Comparison of ENCODE assay signal across 8 cellular contexts in the genomic region with DNA sequence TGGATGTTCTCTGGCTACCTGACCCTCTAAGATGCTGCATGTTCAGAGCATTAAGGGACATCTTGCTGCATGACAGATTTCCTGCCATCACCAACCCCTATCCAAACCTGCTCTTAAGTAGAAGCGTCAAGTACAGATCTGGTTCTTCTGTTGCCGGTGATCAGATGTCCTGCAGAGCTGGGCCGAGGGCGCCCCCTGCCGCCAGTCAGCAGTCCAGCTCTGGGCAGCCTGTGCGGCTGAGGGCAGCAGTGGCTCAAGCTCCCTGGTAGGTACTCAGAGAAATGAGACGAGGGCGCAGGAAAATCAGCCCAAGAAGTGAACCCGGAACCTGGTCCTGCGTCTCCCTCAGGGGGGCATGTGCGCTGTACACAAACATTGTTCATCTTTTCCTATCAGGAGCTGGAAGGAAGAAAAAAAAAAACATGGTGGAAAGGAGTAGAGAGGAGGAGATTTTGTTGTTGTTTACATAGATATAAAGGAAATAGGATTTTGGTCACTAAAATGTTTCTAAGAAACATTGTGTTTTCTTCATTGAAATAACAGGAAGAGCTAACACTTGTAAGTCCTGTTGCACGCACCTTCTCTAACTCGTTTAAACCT.
DNase-seq lines count a peak whose midpoint lies in the region; ATAC-seq and TF ChIP-seq lines count a peak whose summit lies in the region.

No MANE protein-coding gene starts in this region.

- ATAC-seq in GM21786 (IDR thresholded peaks at IDR 0.05; ENCODE audit: unreplicated experiment): peak; percentile 87
- ATAC-seq in naive thymus-derived CD4-positive, alpha-beta T cell: peak; percentile 57
- ATAC-seq in naive thymus-derived CD8-positive, alpha-beta T cell: no peak

- H3K27ac ChIP-seq in SJCRH30: no peak overlapping the region
- no peak overlapping the region for H3K27ac ChIP-seq in naive thymus-derived CD4-positive, alpha-beta T cell (ENCODE audit: low read depth, low read length)

- H3K4me1 ChIP-seq in SJCRH30: peaks cover 24% of the 10 kb centered on the region
- H3K4me1 ChIP-seq in naive thymus-derived CD4-positive, alpha-beta T cell (ENCODE audit: control insufficient read depth in 2 of 2, insufficient read depth in 2 of 2, low read length in 2 of 2): no peaks in the 10 kb centered on the region

- H3K36me3 ChIP-seq in SJCRH30: no peaks in the 10 kb centered on the region
- no peaks in the 10 kb centered on the region for H3K36me3 ChIP-seq in naive thymus-derived CD4-positive, alpha-beta T cell (ENCODE audit: control insufficient read depth in 2 of 3, insufficient read depth in 3 of 3, low read length in 3 of 3)

- CTCF ChIA-PET in activated CD4-positive, alpha-beta T cell treated with anti-CD3 and anti-CD28 coated beads, Interleukin-2, amount 10 ng/mL, durations not matched to agents 7 days and 5 days (lab: Charles Lee): interaction anchor here (0.5 to 1.3 kb wide), 4 partner anchors 9 to 1767 kb away, joined by 3 to 4 read pairs (median 4); no protein-coding TSS in a partner anchor
- CTCF ChIA-PET in naive thymus-derived CD4-positive, alpha-beta T cell (lab: Charles Lee): no interaction called here

- H3K27me3 Mint-ChIP-seq in activated CD4-positive, alpha-beta T cell treated with anti-CD3 and anti-CD28 coated beads, Interleukin-2, amount 10 ng/mL, durations not matched to agents 7 days and 5 days: peaks cover 17% of the 10 kb centered on the region
- H3K27me3 Mint-ChIP-seq in naive thymus-derived CD4-positive, alpha-beta T cell: peaks cover 8 to 49% (median 34%) of the 10 kb centered on the region in 5 donors
- H3K27me3 Mint-ChIP-seq in naive thymus-derived CD8-positive, alpha-beta T cell: peaks cover 21 to 49% (median 34%) of the 10 kb centered on the region in 5 donors

- H3K4me3 Mint-ChIP-seq in activated CD4-positive, alpha-beta T cell treated with anti-CD3 and anti-CD28 coated beads, Interleukin-2, amount 10 ng/mL, durations not matched to agents 7 days and 5 days: no peak overlapping the region
- H3K4me3 Mint-ChIP-seq in naive thymus-derived CD4-positive, alpha-beta T cell: no peak overlapping the region
- no peak overlapping the region for H3K4me3 Mint-ChIP-seq in naive thymus-derived CD8-positive, alpha-beta T cell

- no peaks in the 10 kb centered on the region for H3K9me3 ChIP-seq in SJCRH30 (replicated peaks)
- H3K9me3 ChIP-seq in naive thymus-derived CD4-positive, alpha-beta T cell (ENCODE audit: control insufficient read depth in 2 of 3, low read length in 3 of 3): no peaks in the 10 kb centered on the region

- DNase-seq in activated CD4-positive, alpha-beta T cell treated with anti-CD3 and anti-CD28 coated beads, Interleukin-2, amount 10 ng/mL, durations not matched to agents 7 days and 5 days: peak; percentile 40
- DNase-seq in activated CD4-positive, alpha-beta T cell treated with anti-CD3 and anti-CD28 coated beads for 1 hour: no peak
- DNase-seq in LNCaP clone FGC (ENCODE audit: low read depth): no peak
- peak; percentile 9 to 27 for DNase-seq in SJCRH30
- DNase-seq in dermis microvascular lymphatic vessel endothelial cell (ENCODE audit: low read depth in 2 of 2): peak; percentile 6 to 44
- DNase-seq in naive thymus-derived CD4-positive, alpha-beta T cell: peak in 1 of 9 donors; percentile 50
- no peak for DNase-seq in naive thymus-derived CD8-positive, alpha-beta T cell

- intact Hi-C loops in naive thymus-derived CD4-positive, alpha-beta T cell (cut with micrococcal nuclease): no loop called here

- H3K4me3 ChIP-seq in LNCaP clone FGC (ENCODE audit: low read depth, low read length) (no peak overlapping the region), SJCRH30 (no peak overlapping the region)
- no peak overlapping the region for H3K4me3 ChIP-seq in naive thymus-derived CD4-positive, alpha-beta T cell (ENCODE audit: low read length)

- no peaks in the 10 kb centered on the region for H3K27me3 ChIP-seq in SJCRH30
- H3K27me3 ChIP-seq in naive thymus-derived CD4-positive, alpha-beta T cell (ENCODE audit: control insufficient read depth in 2 of 2, insufficient read depth in 2 of 2, low read length in 2 of 2): no peaks in the 10 kb centered on the region

- no peaks in the 10 kb centered on the region for H3K36me3 Mint-ChIP-seq in activated CD4-positive, alpha-beta T cell treated with anti-CD3 and anti-CD28 coated beads, Interleukin-2, amount 10 ng/mL, durations not matched to agents 7 days and 5 days (ENCODE audit: low read depth)
- no peaks in the 10 kb centered on the region for H3K36me3 Mint-ChIP-seq in naive thymus-derived CD4-positive, alpha-beta T cell
- H3K36me3 Mint-ChIP-seq in naive thymus-derived CD8-positive, alpha-beta T cell: no peaks in the 10 kb centered on the region

- no peaks in the 10 kb centered on the region for H3K9me3 Mint-ChIP-seq in activated CD4-positive, alpha-beta T cell treated with anti-CD3 and anti-CD28 coated beads, Interleukin-2, amount 10 ng/mL, durations not matched to agents 7 days and 5 days
- H3K9me3 Mint-ChIP-seq in naive thymus-derived CD4-positive, alpha-beta T cell: peaks cover 0 to 2% (median 0%) of the 10 kb centered on the region in 11 donors
- H3K9me3 Mint-ChIP-seq in naive thymus-derived CD8-positive, alpha-beta T cell: peaks cover 0 to 2% (median 0%) of the 10 kb centered on the region in 9 donors

- POLR2A ChIA-PET in activated CD4-positive, alpha-beta T cell treated with anti-CD3 and anti-CD28 coated beads, Interleukin-2, amount 10 ng/mL, durations not matched to agents 7 days and 5 days (lab: Charles Lee): no interaction called here
- POLR2A ChIA-PET in naive thymus-derived CD4-positive, alpha-beta T cell (lab: Charles Lee): no interaction called here
- POLR2A ChIA-PET in naive thymus-derived CD8-positive, alpha-beta T cell (lab: Charles Lee): no interaction called here

- H3K4me1 Mint-ChIP-seq in activated CD4-positive, alpha-beta T cell treated with anti-CD3 and anti-CD28 coated beads, Interleukin-2, amount 10 ng/mL, durations not matched to agents 7 days and 5 days: no peaks in the 10 kb centered on the region
- peaks cover 0 to 2% (median 0%) of the 10 kb centered on the region in 7 donors for H3K4me1 Mint-ChIP-seq in naive thymus-derived CD4-positive, alpha-beta T cell
- H3K4me1 Mint-ChIP-seq in naive thymus-derived CD8-positive, alpha-beta T cell: peaks cover 0 to 3% (median 0%) of the 10 kb centered on the region in 4 donors

- no peak overlapping the region for H3K27ac Mint-ChIP-seq in activated CD4-positive, alpha-beta T cell treated with anti-CD3 and anti-CD28 coated beads, Interleukin-2, amount 10 ng/mL, durations not matched to agents 7 days and 5 days
- no peak overlapping the region for H3K27ac Mint-ChIP-seq in naive thymus-derived CD4-positive, alpha-beta T cell
- H3K27ac Mint-ChIP-seq in naive thymus-derived CD8-positive, alpha-beta T cell: no peak overlapping the region

- TF ChIP-seq CTCF in LNCaP clone FGC (IDR thresholded peaks at IDR 0.05; ENCODE audit: control insufficient read depth, extremely low read depth, insufficient read depth): peak; percentile 99

Comparison
In these comparisons a context has a peak if more than half of its experiments do, and no peak if none do; other contexts are left out.
1. DNase-seq: peak in activated CD4-positive, alpha-beta T cell treated with anti-CD3 and anti-CD28 coated beads, Interleukin-2, amount 10 ng/mL, durations not matched to agents 7 days and 5 days (single experiment), SJCRH30 (2 of 2) and dermis microvascular lymphatic vessel endothelial cell (2 of 2); none in activated CD4-positive, alpha-beta T cell treated with anti-CD3 and anti-CD28 coated beads for 1 hour (single experiment), LNCaP clone FGC (single experiment) and naive thymus-derived CD8-positive, alpha-beta T cell (0 of 10).
2. ATAC-seq: peak in GM21786 (single experiment) and naive thymus-derived CD4-positive, alpha-beta T cell (single experiment); none in naive thymus-derived CD8-positive, alpha-beta T cell (0 of 2).